ENCODE assay signal across 23 cellular contexts in the genomic region with DNA sequence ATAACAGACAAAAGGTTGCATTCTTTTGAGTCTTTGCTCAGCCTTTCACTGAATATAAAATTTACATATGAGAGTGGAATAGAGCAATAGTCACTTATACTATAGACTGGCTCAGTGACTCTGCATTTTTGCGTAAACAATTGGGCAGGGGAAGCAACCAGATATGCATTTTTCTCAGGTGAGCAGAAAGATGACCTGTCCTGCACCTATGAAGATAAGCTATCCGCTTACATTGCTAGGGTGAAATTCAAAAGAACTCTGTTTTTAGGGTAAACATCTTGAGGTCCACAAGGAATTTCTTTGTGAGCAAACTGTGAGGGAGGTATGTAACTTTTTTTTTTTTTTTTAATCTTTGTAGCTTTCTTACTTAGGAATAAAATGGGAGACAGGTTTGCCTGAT.
"Had no signal": no experiment of that assay in that cellular context is flagged by ENCODE, and none has a peak within 500 bp of the region (broad histone marks: within the 10 kb centered on the region; RNA-seq: fewer than 3 reads in every experiment).

No MANE protein-coding gene starts in this region.

- H3K4me2 ChIP-seq: smooth muscle cell had no signal

- H3K4me1 ChIP-seq: gastrocnemius medialis, pancreas, right atrium auricular region, testis, tibial artery, upper lobe of left lung had no signal

- H3K27me3 ChIP-seq: gastrocnemius medialis, neutrophil, right atrium auricular region, testis, tibial artery, upper lobe of left lung had no signal

- DNase-seq: cortex of kidney; effector memory CD8-positive, alpha-beta T cell; erythroblast; gastrocnemius medialis; head of caudate nucleus; kidney; mucosa of descending colon; naive B cell; pancreas; stimulated activated CD4-positive, alpha-beta T cell treated with anti-CD3 and anti-CD28 coated beads, Interleukin-12 subunit alpha, Interleukin-12 subunit beta, amount 100 ng/mL, for 4 hours; stimulated activated CD4-positive, alpha-beta T cell treated with anti-CD3 and anti-CD28 coated beads, Interleukin-2, amount 100 ng/mL, for 24 hours; stimulated activated CD4-positive, alpha-beta T cell treated with anti-CD3 and anti-CD28 coated beads, Interleukin-4, amount 100 ng/mL, for 24 hours; stimulated activated naive CD8-positive, alpha-beta T cell treated with anti-CD3 and anti-CD28 coated beads, Interleukin-15, Interleukin-2, amounts not matched to agents 100 U/mL and 50 U/mL, for 24 hours; substantia nigra; testis; tibial artery; upper lobe of left lung had no signal

- H3K9me3 ChIP-seq: gastrocnemius medialis, mucosa of descending colon, neutrophil, pancreas, right atrium auricular region, testis, tibial artery, upper lobe of left lung had no signal

- H3K27ac ChIP-seq: gastrocnemius medialis, neutrophil, pancreas, right atrium auricular region, testis, tibial artery, upper lobe of left lung had no signal

- H3K4me3 ChIP-seq: gastrocnemius medialis, lung, mucosa of descending colon, pancreas, right atrium auricular region, smooth muscle cell, testis, tibial artery, upper lobe of left lung had no signal

- H3K36me3 ChIP-seq: gastrocnemius medialis, neutrophil, pancreas, right atrium auricular region, tibial artery, upper lobe of left lung had no signal

- FAIRE-seq: endometrium, kidney, pancreas, urothelium cell line had no signal
